In genomic region chr2:216370961-216371633, GRCh38 we compare ENCODE assay signal across 1 cellular context.
TF ChIP-seq lines count a peak whose summit lies in the region.

No MANE protein-coding gene starts in this region.

TF ChIP-seq in WTC11, 78 proteins besides CTCF, POLR2A, EP300 and RAD21 (continued from another document):
- TF ChIP-seq, protein P1, sequence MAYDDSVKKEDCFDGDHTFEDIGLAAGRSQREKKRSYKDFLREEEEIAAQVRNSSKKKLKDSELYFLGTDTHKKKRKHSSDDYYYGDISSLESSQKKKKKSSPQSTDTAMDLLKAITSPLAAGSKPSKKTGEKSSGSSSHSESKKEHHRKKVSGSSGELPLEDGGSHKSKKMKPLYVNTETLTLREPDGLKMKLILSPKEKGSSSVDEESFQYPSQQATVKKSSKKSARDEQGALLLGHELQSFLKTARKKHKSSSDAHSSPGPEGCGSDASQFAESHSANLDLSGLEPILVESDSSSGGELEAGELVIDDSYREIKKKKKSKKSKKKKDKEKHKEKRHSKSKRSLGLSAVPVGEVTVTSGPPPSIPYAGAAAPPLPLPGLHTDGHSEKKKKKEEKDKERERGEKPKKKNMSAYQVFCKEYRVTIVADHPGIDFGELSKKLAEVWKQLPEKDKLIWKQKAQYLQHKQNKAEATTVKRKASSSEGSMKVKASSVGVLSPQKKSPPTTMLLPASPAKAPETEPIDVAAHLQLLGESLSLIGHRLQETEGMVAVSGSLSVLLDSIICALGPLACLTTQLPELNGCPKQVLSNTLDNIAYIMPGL (CRISPR knock-in tag; IDR thresholded peaks at IDR 0.05) = peak; percentile 72; the same call in 1 of the 2 replicates
- TF ChIP-seq NR1H2 (CRISPR knock-in tag; IDR thresholded peaks at IDR 0.05) (no peak), ZNF671 (CRISPR knock-in tag; IDR thresholded peaks at IDR 0.05) (no peak)
